Comparison of ENCODE assay signal across 26 cellular contexts in the genomic region with DNA sequence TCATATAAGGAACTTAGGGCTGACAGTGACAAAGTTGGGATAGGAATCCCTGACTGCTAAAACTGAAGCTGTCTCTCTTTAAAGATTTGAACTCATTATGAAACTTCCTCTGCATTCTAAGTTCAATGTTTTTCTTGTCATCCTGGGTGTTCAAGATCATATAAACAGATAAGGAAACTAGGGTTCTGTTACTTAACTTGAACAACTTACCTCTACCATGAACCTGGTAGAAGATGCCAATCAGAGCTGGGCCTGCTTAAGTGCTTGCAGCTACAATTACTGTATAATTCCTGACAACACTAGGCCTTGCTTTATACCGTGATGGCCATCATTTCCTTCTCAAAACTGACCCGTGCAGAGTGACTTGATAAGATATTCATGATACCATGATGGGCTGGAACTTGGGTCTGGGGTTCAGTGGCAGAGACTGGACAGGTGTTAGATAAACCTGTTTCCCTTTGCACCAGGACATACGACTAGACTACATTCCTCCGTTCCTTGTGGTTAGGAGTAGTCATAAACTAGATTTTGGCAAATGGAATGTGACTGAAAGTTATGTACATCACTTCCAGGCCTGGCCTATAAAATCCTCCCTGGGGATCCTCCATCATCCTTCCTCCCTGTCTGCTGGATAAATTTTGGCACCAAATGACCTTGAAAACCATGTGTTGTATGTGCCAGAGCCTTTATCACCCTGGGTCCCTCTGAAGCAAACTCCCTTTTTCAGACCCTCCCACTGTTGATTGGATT.
A peak's percentile ranks its signal among the peaks of the same experiment; 100 is the strongest.
DNase-seq lines count a peak whose midpoint lies in the region; ATAC-seq, FAIRE-seq and TF ChIP-seq lines count a peak whose summit lies in the region.
"Had no signal": no experiment of that assay in that cellular context is flagged by ENCODE, and none has a peak within 500 bp of the region (broad histone marks: within the 10 kb centered on the region; RNA-seq: fewer than 3 reads in every experiment).

No MANE protein-coding gene starts in this region.

- no peaks in the 10 kb centered on the region for H3K27me3 ChIP-seq in PC-9 (ENCODE audit: insufficient read depth, low read depth)
- H3K27me3 ChIP-seq: ascending aorta, testis had no signal

- H3K9me3 ChIP-seq in PC-9 (ENCODE audit: insufficient read depth, low read depth), result no peaks in the 10 kb centered on the region
- H3K9me3 ChIP-seq: ascending aorta, testis had no signal

- no peaks in the 10 kb centered on the region for H3K36me3 ChIP-seq in PC-9 (ENCODE audit: low read depth)
- H3K36me3 ChIP-seq: ascending aorta had no signal

- BruUV-seq in PC-9 (replicated peaks; lab: Mats Ljungman, UMichigan), result no TSS peak

- DNase-seq in AG09309 (ENCODE audit: low read depth) (peak; percentile 44), GM19239 (ENCODE audit: insufficient read length, low spot score) (no peak), PC-9 (peak; percentile 43 to 82), kidney tubule cell (ENCODE audit: low spot score) (peak; percentile 40), NCI-H345 treated with DMSO at 0.1 percent for 48 hours (lab: John Stamatoyannopoulos, UW; ENCODE audit: unreplicated experiment) (no peak), DMS 273 treated with DMSO at 0.1 percent for 48 hours (lab: John Stamatoyannopoulos, UW) (no peak)
- no peak for DNase-seq in activated CD4-positive, alpha-beta T cell treated with anti-CD3 and anti-CD28 coated beads, Interleukin-2, amount 50 U/mL, for 4 hours
- DNase-seq: activated CD4-positive, CD25-positive, alpha-beta regulatory T cell; activated naive CD4-positive, alpha-beta T cell treated with anti-CD3 and anti-CD28 coated beads, Interleukin-2, amount 50 U/mL, for 16 hours; activated T-cell treated with anti-CD3 and anti-CD28 coated beads, Interleukin-2, amount 50 U/mL, for 48 hours; DMS153; effector memory CD4-positive, alpha-beta T cell; glutamatergic neuron; KG1; left colon; NCI-H1092 treated with DMSO at 0.1 percent for 48 hours; NCI-H2029 treated with DMSO at 0.1 percent for 48 hours; NCI-H446 treated with DMSO at 0.1 percent for 48 hours; stimulated activated CD4-positive, alpha-beta T cell treated with anti-CD3 and anti-CD28 coated beads, Interleukin-1b, Interleukin-23, amount 100 ng/mL, for 48 hours; stimulated activated naive B cell treated with anti-CD40 and anti-IgM and Interleukin-4, amounts not matched to agents 10 μg/mL and 1 μg/mL and 100 μg/mL, for 72 hours; T1000; testis had no signal

- FAIRE-seq in GM19239 (lab: Jason Lieb, UNC), result peak; percentile 28

- H4K20me1 ChIP-seq in PC-9 (ENCODE audit: insufficient read depth), result no peaks in the 10 kb centered on the region

- TF ChIP-seq CTCF in AG09309 (IDR thresholded peaks at IDR 0.05; ENCODE audit: control insufficient read depth, insufficient read depth, low read depth, low read length, missing control alignments), result no peak
- TF ChIP-seq CTCF in PC-9 (conservative IDR thresholded peaks at IDR 0.05), result no peak

- peak overlapping the region; percentile 55 for H3K4me2 ChIP-seq in PC-9

- CTCF ChIA-PET in PC-9 (lab: Charles Lee), result no interaction called here

- ATAC-seq in GM18873 (IDR thresholded peaks at IDR 0.05; ENCODE audit: low FRiP score, unreplicated experiment), result no peak
- ATAC-seq: left colon; natural killer cell treated with Interleukin-12 subunit alpha and Interleukin-12 subunit beta and Interleukin-15 and Interleukin-18, amount 100 ng/mL, for 72 hours; stimulated activated naive B cell treated with anti-CD40 and anti-IgM and Interleukin-4, amounts not matched to agents 10 μg/mL and 1 μg/mL and 100 μg/mL, for 72 hours had no signal

- H2AFZ ChIP-seq in PC-9, result no peak overlapping the region

- H3F3A ChIP-seq in PC-9 (ENCODE audit: insufficient read depth, low read depth), result peaks cover 20% of the 10 kb centered on the region

- POLR2A ChIA-PET in PC-9 (lab: Charles Lee; ENCODE audit: unreplicated experiment), result interaction anchor here (0.5 to 0.7 kb wide), 2 partner anchors 90 to 521 kb away, joined by 3 read pairs; no protein-coding TSS in a partner anchor

- H3K4me3 ChIP-seq in AG09309 (ENCODE audit: control insufficient read depth, low read depth, low read length) (no peak overlapping the region), PC-9 (no peak overlapping the region)
- H3K4me3 ChIP-seq: ascending aorta, testis had no signal

- H3K79me2 ChIP-seq in PC-9 (ENCODE audit: low read depth), result no peaks in the 10 kb centered on the region

- H3K27ac ChIP-seq in PC-9, result peak overlapping the region; percentile 51
- H3K27ac ChIP-seq: ascending aorta, RWPE1, testis had no signal

- peaks cover 59% of the 10 kb centered on the region for H3K4me1 ChIP-seq in PC-9 (replicated peaks; ENCODE audit: insufficient read depth)
- H3K4me1 ChIP-seq: testis had no signal

- H3K9me2 ChIP-seq in PC-9 (ENCODE audit: insufficient read depth), result no peaks in the 10 kb centered on the region

- intact Hi-C loops in PC-9 (cut with micrococcal nuclease; ENCODE audit: unreplicated experiment), result loop anchor here (1.0 kb wide), 1 partner anchor 200 kb away; no protein-coding TSS in a partner anchor

Comparison
In these comparisons a context has a peak if more than half of its experiments do, and no peak if none do; other contexts are left out.
1. DNase-seq: peak in AG09309 (single experiment), PC-9 (2 of 2) and kidney tubule cell (single experiment); none in GM19239 (single experiment), activated CD4-positive, alpha-beta T cell treated with anti-CD3 and anti-CD28 coated beads, Interleukin-2, amount 50 U/mL, for 4 hours (0 of 2), NCI-H345 treated with DMSO at 0.1 percent for 48 hours (single experiment) and DMS 273 treated with DMSO at 0.1 percent for 48 hours (single experiment).